In the genomic region with DNA sequence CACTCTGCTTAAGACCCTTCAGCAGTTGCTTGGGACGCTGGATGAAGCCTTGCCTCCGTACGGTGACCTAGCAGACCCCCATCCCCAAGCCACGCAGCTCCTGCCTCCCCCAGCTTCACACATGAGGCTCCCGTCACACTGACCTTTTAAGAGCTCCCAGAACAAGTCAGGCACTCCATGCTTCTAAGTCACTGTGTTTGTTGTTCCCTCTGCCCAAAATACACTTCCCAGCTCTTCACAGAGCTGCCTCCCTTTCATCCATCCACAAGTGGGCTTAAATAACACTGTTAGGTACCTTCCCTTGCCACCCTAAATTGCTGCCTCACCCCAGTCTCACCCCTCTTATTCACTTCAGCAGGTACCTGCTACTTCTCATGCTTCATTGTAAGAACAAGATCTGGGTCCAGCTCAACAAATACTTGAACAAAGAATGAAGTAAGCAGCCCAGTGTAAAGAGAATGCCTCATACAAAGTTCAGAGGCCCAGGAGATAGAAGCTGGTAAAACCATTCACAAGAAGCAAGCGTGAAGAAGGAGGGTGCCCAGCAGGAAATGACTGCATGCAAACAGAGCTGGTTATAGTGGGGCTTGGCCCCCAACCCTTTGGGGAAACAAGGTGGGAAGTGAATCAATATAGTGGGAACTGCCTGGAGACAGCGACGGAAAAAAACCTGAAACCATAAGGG, we compare ENCODE assay signal across 11 cellular contexts. TPM values are rescaled to one million over a fixed set of nuclear protein-coding genes. Genes with fewer than 3 reads are reported as not detected.
A peak's percentile ranks its signal among the peaks of the same experiment; 100 is the strongest.
DNase-seq lines count a peak whose midpoint lies in the region; ATAC-seq and TF ChIP-seq lines count a peak whose summit lies in the region.
"Had no signal": no experiment of that assay in that cellular context is flagged by ENCODE, and none has a peak within 500 bp of the region (broad histone marks: within the 10 kb centered on the region; RNA-seq: fewer than 3 reads in every experiment).

No MANE protein-coding gene starts in this region.

- no peak for TF ChIP-seq EP300 in transverse colon (IDR thresholded peaks at IDR 0.05; ENCODE audit: low read depth)

- CTCF ChIA-PET in CD4-positive, alpha-beta T cell (lab: Charles Lee) = interaction anchor here (0.7 kb wide), 1 partner anchor 208 kb away, joined by 3 read pairs; no protein-coding TSS in a partner anchor

- no peaks in the 10 kb centered on the region for H3K27me3 ChIP-seq in CD4-positive, alpha-beta T cell (ENCODE audit: control insufficient read depth, insufficient read depth, low read length)
- H3K27me3 ChIP-seq in muscle layer of colon (ENCODE audit: control insufficient read depth in 1 of 2, insufficient read depth in 2 of 2, low read length in 2 of 2) (no peaks in the 10 kb centered on the region), transverse colon (no peaks in the 10 kb centered on the region)

- no peak for ATAC-seq in CD4-positive, alpha-beta T cell (ENCODE audit: poor library complexity)
- ATAC-seq: esophagus mucosa had no signal

- no peak for TF ChIP-seq CTCF in CD4-positive, alpha-beta T cell (IDR thresholded peaks at IDR 0.05)
- TF ChIP-seq CTCF in GM13977 (IDR thresholded peaks at IDR 0.05; ENCODE audit: extremely low read depth, insufficient read depth, missing control alignments) (no peak), GM13976 (IDR thresholded peaks at IDR 0.05; ENCODE audit: borderline replicate concordance, control extremely low read depth, extremely low read depth, insufficient read depth, missing control alignments) (no peak), transverse colon (IDR thresholded peaks at IDR 0.05) (no peak)

- peak overlapping the region; percentile 91 for H3K27ac Mint-ChIP-seq in CD4-positive, alpha-beta T cell
- H3K27ac Mint-ChIP-seq in activated naive CD8-positive, alpha-beta T cell = peak overlapping the region; percentile 88

- peaks cover 47% of the 10 kb centered on the region for H3K36me3 Mint-ChIP-seq in CD4-positive, alpha-beta T cell (ENCODE audit: low read depth)
- peaks cover 7% of the 10 kb centered on the region for H3K36me3 Mint-ChIP-seq in activated naive CD8-positive, alpha-beta T cell

- no peaks in the 10 kb centered on the region for H3K36me3 ChIP-seq in muscle layer of colon (ENCODE audit: insufficient read depth, low read length)
- H3K36me3 ChIP-seq in transverse colon = no peaks in the 10 kb centered on the region

- H3K4me3 Mint-ChIP-seq in CD4-positive, alpha-beta T cell = peak overlapping the region; percentile 34
- H3K4me3 Mint-ChIP-seq in activated naive CD8-positive, alpha-beta T cell = peak overlapping the region; percentile 8

- WGBS in transverse colon (ENCODE audit: low coverage in 1 of 2), 2 donors = 80 to 87% methylated on average over 3 to 8 of the region's 8 CpGs

- H3K27ac ChIP-seq in CD4-positive, alpha-beta T cell (ENCODE audit: low read depth, low read length) = no peak overlapping the region
- H3K27ac ChIP-seq in muscle layer of colon (ENCODE audit: low read depth, low read length) = no peak overlapping the region
- H3K27ac ChIP-seq in transverse colon = peak overlapping the region in 2 of 4 donors; percentile 97
- H3K27ac ChIP-seq: SK-N-MC had no signal

- H3K27me3 Mint-ChIP-seq in CD4-positive, alpha-beta T cell = no peaks in the 10 kb centered on the region
- H3K27me3 Mint-ChIP-seq in activated naive CD8-positive, alpha-beta T cell = no peaks in the 10 kb centered on the region

- intact Hi-C loops in CD4-positive, alpha-beta T cell (cut with DNase I, micrococcal nuclease) = no loop called here
- intact Hi-C loops in transverse colon (cut with DNase I; ENCODE audit: low total_unique reads) = no loop called here

- H3K9me3 ChIP-seq in CD4-positive, alpha-beta T cell (ENCODE audit: control insufficient read depth, low read length) = no peaks in the 10 kb centered on the region
- no peaks in the 10 kb centered on the region for H3K9me3 ChIP-seq in muscle layer of colon (ENCODE audit: low read length)
- H3K9me3 ChIP-seq in transverse colon = no peaks in the 10 kb centered on the region

- no peak for TF ChIP-seq POLR2A in transverse colon (IDR thresholded peaks at IDR 0.05)

- no peaks in the 10 kb centered on the region for H3K9me3 Mint-ChIP-seq in CD4-positive, alpha-beta T cell
- H3K9me3 Mint-ChIP-seq in activated naive CD8-positive, alpha-beta T cell (ENCODE audit: low read depth) = no peaks in the 10 kb centered on the region

- no peak for DNase-seq in CD4-positive, alpha-beta T cell
- DNase-seq in DMS53 treated with DMSO at 0.1 percent for 48 hours (lab: John Stamatoyannopoulos, UW; ENCODE audit: unreplicated experiment) (peak; percentile 62), GM13977 (ENCODE audit: low spot score) (no peak), GM13976 (ENCODE audit: low spot score) (no peak), SIG-M5 (lab: John Stamatoyannopoulos, UW) (no peak), transverse colon (no peak)
- DNase-seq: MV-4-11 had no signal

- peaks cover 35% of the 10 kb centered on the region for H3K4me1 ChIP-seq in muscle layer of colon (ENCODE audit: insufficient read depth, low read length)
- H3K4me1 ChIP-seq in transverse colon = peaks cover 27 to 76% (median 53%) of the 10 kb centered on the region in 4 donors

- H3K4me3 ChIP-seq in muscle layer of colon (ENCODE audit: low read depth in 1 of 2, low read length in 2 of 2) (no peak overlapping the region), transverse colon (no peak overlapping the region)
- H3K4me3 ChIP-seq: SK-N-MC had no signal

- POLR2A ChIA-PET in CD4-positive, alpha-beta T cell (lab: Charles Lee) = interaction anchor here (0.9 to 1.4 kb wide), 3 partner anchors 14 to 49 kb away, joined by 3 to 15 read pairs (median 4); a partner anchor contains a TSS

- in situ Hi-C loops in GM13977 (cut with MboI; ENCODE audit: low pct_unique_long_range_greater_than_20kb, low sequenced_read_pairs, unreplicated experiment) (no loop called here), GM13976 (cut with MboI; ENCODE audit: low sequenced_read_pairs, unreplicated experiment) (no loop called here), transverse colon (cut with MboI; ENCODE audit: low pct_ligation_motif_present in 1 of 4, low pct_unique_long_range_greater_than_20kb in 1 of 4, low sequenced_read_pairs in 3 of 4) (no loop called here)

- peaks cover 83% of the 10 kb centered on the region for H3K4me1 Mint-ChIP-seq in CD4-positive, alpha-beta T cell (ENCODE audit: low read depth)
- peaks cover 82% of the 10 kb centered on the region for H3K4me1 Mint-ChIP-seq in activated naive CD8-positive, alpha-beta T cell (ENCODE audit: low read depth)

- peak overlapping the region; percentile 5 for H3K9ac ChIP-seq in muscle layer of colon (ENCODE audit: low read length)

RNA-seq across cellular contexts. Expression of a gene that starts 5.8 kb away (rescaled TPM):
- 100 to 1,000 TPM; 131 to 143 TPM for total RNA-seq in CD4-positive, alpha-beta T cell
- total RNA-seq in transverse colon = 10 to 100 TPM; 38.1 to 92.0 (median 63.3) TPM

RNA-seq across cellular contexts. Expression of a gene that starts 48.6 kb away (rescaled TPM):
- 100 to 1,000 TPM; 111 to 112 TPM for total RNA-seq in CD4-positive, alpha-beta T cell
- total RNA-seq in transverse colon = 100 to 1,000 TPM in 1 of 4 donors, 10 to 100 TPM in 3; 66.8 to 105 (median 71.1) TPM
